19 cellular contexts compared by ENCODE assay signal in the genomic region with DNA sequence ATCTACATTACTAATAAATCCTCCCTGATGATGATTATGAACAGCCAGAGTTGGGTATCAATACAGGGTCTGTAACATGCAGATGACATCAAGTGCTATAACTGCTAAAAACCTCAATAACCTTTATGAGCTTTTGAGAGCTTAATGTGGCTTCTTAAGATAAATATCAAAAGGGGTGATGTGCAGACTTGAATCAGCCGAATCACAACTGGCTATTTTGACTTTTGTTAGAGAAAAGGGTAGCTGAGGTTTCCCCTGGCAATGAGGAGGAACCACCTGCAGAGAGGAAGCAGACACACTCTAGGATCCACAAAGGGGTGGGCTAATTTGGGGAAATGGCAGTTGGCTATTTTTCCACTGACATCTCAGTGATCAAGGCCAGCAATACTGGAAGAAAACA. TPM values are rescaled to one million over a fixed set of nuclear protein-coding genes. Genes with fewer than 3 reads are reported as not detected.
DNase-seq lines count a peak whose midpoint lies in the region; ATAC-seq lines count a peak whose summit lies in the region.
"Had no signal": no experiment of that assay in that cellular context is flagged by ENCODE, and none has a peak within 500 bp of the region (broad histone marks: within the 10 kb centered on the region; RNA-seq: fewer than 3 reads in every experiment).

No MANE protein-coding gene starts in this region.

- peaks cover 48% of the 10 kb centered on the region for H3K4me1 Mint-ChIP-seq in T-helper 2 cell treated with Interferon-gamma antibody and Interleukin-4, amounts not matched to agents 5 μg/mL and 100 μg/mL, for 36 hours (ENCODE audit: low read depth)
- peaks cover 8 to 44% (median 34%) of the 10 kb centered on the region in 7 donors for H3K4me1 Mint-ChIP-seq in naive thymus-derived CD4-positive, alpha-beta T cell
- H3K4me1 Mint-ChIP-seq in stimulated activated effector memory CD8-positive, alpha-beta T cell treated with anti-CD3 and anti-CD28 coated beads, Interleukin-12 subunit alpha, Interleukin-12 subunit beta, amount 100 ng/mL, for 72 hours = peaks cover 44% of the 10 kb centered on the region

- POLR2A ChIA-PET in naive thymus-derived CD4-positive, alpha-beta T cell (lab: Charles Lee) = no interaction called here

- DNase-seq in activated CD4-positive, CD25-positive, alpha-beta regulatory T cell (lab: John Stamatoyannopoulos, UW) = no peak
- peak; percentile 34 for DNase-seq in KG1 (lab: John Stamatoyannopoulos, UW)
- peak; percentile 36 for DNase-seq in T-helper 2 cell treated with Interferon-gamma antibody and Interleukin-4, amounts not matched to agents 5 μg/mL and 100 μg/mL, for 36 hours (ENCODE audit: low spot score)
- no peak for DNase-seq in naive thymus-derived CD4-positive, alpha-beta T cell
- no peak for DNase-seq in HCEC 1CT
- DNase-seq in stimulated activated effector memory CD8-positive, alpha-beta T cell treated with anti-CD3 and anti-CD28 coated beads, Interleukin-12 subunit alpha, Interleukin-12 subunit beta, amount 100 ng/mL, for 72 hours (ENCODE audit: low spot score in 2 of 2) = no peak
- DNase-seq: activated gamma-delta T cell; CD4-positive, alpha-beta memory T cell; foreskin fibroblast; left colon; midbrain; MM.1S; NCI-H2029 treated with DMSO at 0.1 percent for 48 hours; NCI-H748 treated with DMSO at 0.1 percent for 48 hours; stomach; uterus had no signal

- H3K4me3 Mint-ChIP-seq in T-helper 2 cell treated with Interferon-gamma antibody and Interleukin-4, amounts not matched to agents 5 μg/mL and 100 μg/mL, for 36 hours = peak overlapping the region; percentile 67
- no peak overlapping the region for H3K4me3 Mint-ChIP-seq in naive thymus-derived CD4-positive, alpha-beta T cell
- no peak overlapping the region for H3K4me3 Mint-ChIP-seq in stimulated activated effector memory CD8-positive, alpha-beta T cell treated with anti-CD3 and anti-CD28 coated beads, Interleukin-12 subunit alpha, Interleukin-12 subunit beta, amount 100 ng/mL, for 72 hours
- H3K4me3 Mint-ChIP-seq: CD4-positive, alpha-beta memory T cell; neural progenitor cell had no signal

- H3K36me3 ChIP-seq in naive thymus-derived CD4-positive, alpha-beta T cell (ENCODE audit: control insufficient read depth in 2 of 3, insufficient read depth in 3 of 3, low read length in 3 of 3) = no peaks in the 10 kb centered on the region
- H3K36me3 ChIP-seq: neural progenitor cell, stomach, uterus had no signal

- no peaks in the 10 kb centered on the region for H3K27me3 Mint-ChIP-seq in T-helper 2 cell treated with Interferon-gamma antibody and Interleukin-4, amounts not matched to agents 5 μg/mL and 100 μg/mL, for 36 hours (ENCODE audit: low read depth)
- no peaks in the 10 kb centered on the region for H3K27me3 Mint-ChIP-seq in naive thymus-derived CD4-positive, alpha-beta T cell
- H3K27me3 Mint-ChIP-seq: CD4-positive, alpha-beta memory T cell had no signal

- H3K27ac ChIP-seq in naive thymus-derived CD4-positive, alpha-beta T cell (ENCODE audit: low read depth, low read length) = no peak overlapping the region
- H3K27ac ChIP-seq: neural progenitor cell, stomach, uterus had no signal

- H3K4me1 ChIP-seq in naive thymus-derived CD4-positive, alpha-beta T cell (ENCODE audit: control insufficient read depth in 2 of 2, insufficient read depth in 2 of 2, low read length in 2 of 2) = peaks cover 0 to 4% of the 10 kb centered on the region in 2 donors
- H3K4me1 ChIP-seq: stomach, uterus had no signal

- H3K36me3 Mint-ChIP-seq in T-helper 2 cell treated with Interferon-gamma antibody and Interleukin-4, amounts not matched to agents 5 μg/mL and 100 μg/mL, for 36 hours (ENCODE audit: low read depth) = peaks cover 39% of the 10 kb centered on the region
- H3K36me3 Mint-ChIP-seq in naive thymus-derived CD4-positive, alpha-beta T cell = peaks cover 0 to 40% (median 5%) of the 10 kb centered on the region in 5 donors
- H3K36me3 Mint-ChIP-seq in stimulated activated effector memory CD8-positive, alpha-beta T cell treated with anti-CD3 and anti-CD28 coated beads, Interleukin-12 subunit alpha, Interleukin-12 subunit beta, amount 100 ng/mL, for 72 hours = no peaks in the 10 kb centered on the region
- H3K36me3 Mint-ChIP-seq: neural progenitor cell had no signal

- intact Hi-C loops in naive thymus-derived CD4-positive, alpha-beta T cell (cut with micrococcal nuclease) = loop anchor here in 1 of 2 donors (10.0 kb wide), 1 partner anchor 247 kb away; the partner anchor contains the start of genes LMBRD2 and SKP2

- H3K9me3 ChIP-seq in naive thymus-derived CD4-positive, alpha-beta T cell (ENCODE audit: control insufficient read depth in 2 of 3, low read length in 3 of 3) = no peaks in the 10 kb centered on the region
- H3K9me3 ChIP-seq: uterus had no signal

- no peaks in the 10 kb centered on the region for H3K27me3 ChIP-seq in naive thymus-derived CD4-positive, alpha-beta T cell (ENCODE audit: control insufficient read depth in 2 of 2, insufficient read depth in 2 of 2, low read length in 2 of 2)
- H3K27me3 ChIP-seq: neural progenitor cell, stomach, uterus had no signal

- H3K9me3 Mint-ChIP-seq in T-helper 2 cell treated with Interferon-gamma antibody and Interleukin-4, amounts not matched to agents 5 μg/mL and 100 μg/mL, for 36 hours = peaks cover 35% of the 10 kb centered on the region
- peaks cover 0 to 19% (median 4%) of the 10 kb centered on the region in 11 donors for H3K9me3 Mint-ChIP-seq in naive thymus-derived CD4-positive, alpha-beta T cell
- no peaks in the 10 kb centered on the region for H3K9me3 Mint-ChIP-seq in stimulated activated effector memory CD8-positive, alpha-beta T cell treated with anti-CD3 and anti-CD28 coated beads, Interleukin-12 subunit alpha, Interleukin-12 subunit beta, amount 100 ng/mL, for 72 hours

- H3K27ac Mint-ChIP-seq in T-helper 2 cell treated with Interferon-gamma antibody and Interleukin-4, amounts not matched to agents 5 μg/mL and 100 μg/mL, for 36 hours = peak overlapping the region; percentile 70
- H3K27ac Mint-ChIP-seq in naive thymus-derived CD4-positive, alpha-beta T cell = no peak overlapping the region
- H3K27ac Mint-ChIP-seq in stimulated activated effector memory CD8-positive, alpha-beta T cell treated with anti-CD3 and anti-CD28 coated beads, Interleukin-12 subunit alpha, Interleukin-12 subunit beta, amount 100 ng/mL, for 72 hours = no peak overlapping the region
- H3K27ac Mint-ChIP-seq: neural progenitor cell had no signal

- CTCF ChIA-PET in naive thymus-derived CD4-positive, alpha-beta T cell (lab: Charles Lee) = interaction anchor here (0.7 kb wide), 1 partner anchor 131 kb away, joined by 3 read pairs; no protein-coding TSS in a partner anchor

- H3K4me3 ChIP-seq in naive thymus-derived CD4-positive, alpha-beta T cell (ENCODE audit: low read length) = no peak overlapping the region
- H3K4me3 ChIP-seq: neural progenitor cell, stomach, uterus had no signal

- peak; percentile 28 to 30 for ATAC-seq in activated CD4-positive, CD25-positive, alpha-beta regulatory T cell treated with anti-CD3 and anti-CD28 coated beads, Interleukin-2, amount 50 U/mL, for 24 hours
- ATAC-seq in naive thymus-derived CD4-positive, alpha-beta T cell = peak; percentile 41
- ATAC-seq in HG03521 (IDR thresholded peaks at IDR 0.05; ENCODE audit: unreplicated experiment) = no peak
- no peak for ATAC-seq in stimulated activated effector memory CD8-positive, alpha-beta T cell treated with anti-CD3 and anti-CD28 coated beads, Interleukin-12 subunit alpha, Interleukin-12 subunit beta, amount 100 ng/mL, for 72 hours
- ATAC-seq: left colon had no signal

RNA-seq across cellular contexts. Expression of gene CAPSL, which starts 30.2 kb away (rescaled TPM):
- not detected for total RNA-seq in naive thymus-derived CD4-positive, alpha-beta T cell
- polyA plus RNA-seq in naive thymus-derived CD4-positive, alpha-beta T cell = not detected
- total RNA-seq: CD4-positive, alpha-beta memory T cell; left colon; stomach had no signal
- polyA plus RNA-seq: CD4-positive, alpha-beta memory T cell; stomach had no signal

RNA-seq across cellular contexts. Expression of gene IL7R, which starts 51.6 kb away (rescaled TPM):
- 1,000 to 10,000 TPM in 2 of 5 experiments, 100 to 1,000 TPM in 3; 341 to 1,298 (median 608) TPM for total RNA-seq in naive thymus-derived CD4-positive, alpha-beta T cell
- polyA plus RNA-seq in naive thymus-derived CD4-positive, alpha-beta T cell = 100 to 1,000 TPM; 690 to 965 TPM

Comparison
In these comparisons a context has a peak if more than half of its experiments do, and no peak if none do; other contexts are left out.
1. ATAC-seq: peak in activated CD4-positive, CD25-positive, alpha-beta regulatory T cell treated with anti-CD3 and anti-CD28 coated beads, Interleukin-2, amount 50 U/mL, for 24 hours (2 of 2) and naive thymus-derived CD4-positive, alpha-beta T cell (single experiment); none in HG03521 (single experiment) and stimulated activated effector memory CD8-positive, alpha-beta T cell treated with anti-CD3 and anti-CD28 coated beads, Interleukin-12 subunit alpha, Interleukin-12 subunit beta, amount 100 ng/mL, for 72 hours (single experiment).
2. DNase-seq: peak in KG1 (single experiment) and T-helper 2 cell treated with Interferon-gamma antibody and Interleukin-4, amounts not matched to agents 5 μg/mL and 100 μg/mL, for 36 hours (single experiment); none in activated CD4-positive, CD25-positive, alpha-beta regulatory T cell (0 of 4), naive thymus-derived CD4-positive, alpha-beta T cell (0 of 9), HCEC 1CT (single experiment) and stimulated activated effector memory CD8-positive, alpha-beta T cell treated with anti-CD3 and anti-CD28 coated beads, Interleukin-12 subunit alpha, Interleukin-12 subunit beta, amount 100 ng/mL, for 72 hours (0 of 2).